26 cellular contexts compared by ENCODE assay signal in the genomic region with DNA sequence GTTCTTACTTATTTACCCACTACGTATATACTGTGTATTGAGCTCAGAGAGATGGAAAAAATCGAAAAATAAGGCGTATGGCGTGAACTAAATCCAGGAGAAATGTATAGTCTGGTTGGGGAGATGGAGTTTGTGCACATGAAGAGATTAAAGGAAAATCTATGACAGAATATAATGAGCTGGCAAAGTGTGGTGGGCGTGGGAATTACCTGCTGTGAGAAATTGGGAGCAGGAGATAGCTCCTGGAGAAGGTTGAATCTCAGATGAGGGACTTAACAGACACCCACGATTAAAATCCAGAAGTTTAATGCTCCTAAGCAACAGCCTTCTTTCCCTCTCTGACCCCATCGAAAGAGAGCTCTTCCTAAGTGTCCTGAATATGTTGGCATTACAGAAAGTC.
"Had no signal": no experiment of that assay in that cellular context is flagged by ENCODE, and none has a peak within 500 bp of the region (broad histone marks: within the 10 kb centered on the region; RNA-seq: fewer than 3 reads in every experiment).

No MANE protein-coding gene starts in this region.

- H3K27ac ChIP-seq: stomach, suprapubic skin, testis, thoracic aorta, thyroid gland, tibial artery, tibial nerve, transverse colon, upper lobe of left lung, upper lobe of right lung, vagina had no signal

- H3K9me3 Mint-ChIP-seq: stimulated activated effector memory CD8-positive, alpha-beta T cell treated with anti-CD3 and anti-CD28 coated beads, Interleukin-12 subunit alpha, Interleukin-12 subunit beta, amount 100 ng/mL, for 72 hours; stimulated activated memory B cell treated with anti-CD40 and anti-IgM and Interleukin-4, amounts not matched to agents 10 μg/mL and 1 μg/mL and 100 μg/mL, for 72 hours; stimulated activated naive B cell treated with anti-CD40 and anti-IgM and Interleukin-4, amounts not matched to agents 10 μg/mL and 1 μg/mL and 100 μg/mL, for 72 hours; stimulated activated naive CD8-positive, alpha-beta T cell treated with anti-CD3 and anti-CD28 coated beads, Interleukin-15, amount 100 ng/mL, for 72 hours; stimulated activated naive CD8-positive, alpha-beta T cell treated with anti-CD3 and anti-CD28 coated beads, Interleukin-15, Interleukin-2, amounts not matched to agents 100 ng/mL and 50 ng/mL, for 24 hours; type B pancreatic cell had no signal

- H3K4me1 ChIP-seq: stomach, suprapubic skin, testis, thyroid gland, tibial artery, tibial nerve, transverse colon, upper lobe of left lung, upper lobe of right lung, vagina had no signal

- H3K36me3 Mint-ChIP-seq: stimulated activated effector memory CD8-positive, alpha-beta T cell treated with anti-CD3 and anti-CD28 coated beads, Interleukin-12 subunit alpha, Interleukin-12 subunit beta, amount 100 ng/mL, for 72 hours; stimulated activated memory B cell treated with anti-CD40 and anti-IgM and Interleukin-4, amounts not matched to agents 10 μg/mL and 1 μg/mL and 100 μg/mL, for 72 hours; stimulated activated naive B cell treated with anti-CD40 and anti-IgM and Interleukin-4, amounts not matched to agents 10 μg/mL and 1 μg/mL and 100 μg/mL, for 72 hours had no signal

- H3K36me3 ChIP-seq: suprapubic skin, thyroid gland, tibial nerve, transverse colon, upper lobe of left lung, upper lobe of right lung, vagina had no signal

- H3K9me3 ChIP-seq: stomach, suprapubic skin, testis, thoracic aorta, thyroid gland, tibial artery, tibial nerve, transverse colon, upper lobe of left lung, upper lobe of right lung, vagina had no signal

- H3K27me3 ChIP-seq: stomach, suprapubic skin, testis, thyroid gland, tibial artery, tibial nerve, transverse colon, upper lobe of left lung, upper lobe of right lung, vagina had no signal

- H3K4me3 ChIP-seq: stomach, suprapubic skin, testis, thoracic aorta, thyroid gland, tibial artery, tibial nerve, transverse colon, upper lobe of left lung, upper lobe of right lung, vagina had no signal

- H3K4me3 Mint-ChIP-seq: stimulated activated effector memory CD8-positive, alpha-beta T cell treated with anti-CD3 and anti-CD28 coated beads, Interleukin-12 subunit alpha, Interleukin-12 subunit beta, amount 100 ng/mL, for 72 hours; stimulated activated memory B cell treated with anti-CD40 and anti-IgM and Interleukin-4, amounts not matched to agents 10 μg/mL and 1 μg/mL and 100 μg/mL, for 72 hours; stimulated activated naive B cell treated with anti-CD40 and anti-IgM and Interleukin-4, amounts not matched to agents 10 μg/mL and 1 μg/mL and 100 μg/mL, for 72 hours; stimulated activated naive CD8-positive, alpha-beta T cell treated with anti-CD3 and anti-CD28 coated beads, Interleukin-15, amount 100 ng/mL, for 72 hours; stimulated activated naive CD8-positive, alpha-beta T cell treated with anti-CD3 and anti-CD28 coated beads, Interleukin-15, Interleukin-2, amounts not matched to agents 100 ng/mL and 50 ng/mL, for 24 hours; type B pancreatic cell had no signal

- DNase-seq: stimulated activated CD4-positive, alpha-beta T cell treated with anti-CD3 and anti-CD28 coated beads, Interleukin-2, amount 100 ng/mL, for 48 hours; stimulated activated CD4-positive, alpha-beta T cell treated with anti-CD3 and anti-CD28 coated beads, Interleukin-4, amount 100 ng/mL, for 1 hour; stimulated activated CD4-positive, alpha-beta T cell treated with anti-CD3 and anti-CD28 coated beads, Interleukin-4, amount 100 ng/mL, for 24 hours; stimulated activated CD4-positive, alpha-beta T cell treated with anti-CD3 and anti-CD28 coated beads, Interleukin-4, amount 100 ng/mL, for 4 hours; stimulated activated CD8-positive, alpha-beta memory T cell treated with anti-CD3 and anti-CD28 coated beads, Interleukin-4, amount 100 ng/mL, for 48 hours; stimulated activated naive B cell treated with anti-CD40 and anti-IgM and Interleukin-4, amounts not matched to agents 10 μg/mL and 1 μg/mL and 100 μg/mL, for 72 hours; stimulated activated naive CD4-positive, alpha-beta T cell; stimulated activated naive CD4-positive, alpha-beta T cell treated with Interleukin-2 at 50 U/mL for 16 hours; stimulated activated naive CD8-positive, alpha-beta T cell treated with anti-CD3 and anti-CD28 coated beads, Interleukin-15, amount 100 ng/mL, for 72 hours; stimulated activated naive CD8-positive, alpha-beta T cell treated with anti-CD3 and anti-CD28 coated beads, Interleukin-15, Interleukin-2, amounts not matched to agents 100 U/mL and 50 U/mL, for 24 hours; stomach; testis; thyroid gland; transverse colon; trophoblast cell; upper lobe of left lung; upper lobe of right lung had no signal

- H3K27me3 Mint-ChIP-seq: stimulated activated naive CD8-positive, alpha-beta T cell treated with anti-CD3 and anti-CD28 coated beads, Interleukin-15, Interleukin-2, amounts not matched to agents 100 ng/mL and 50 ng/mL, for 24 hours had no signal

- H3K27ac Mint-ChIP-seq: stimulated activated effector memory CD8-positive, alpha-beta T cell treated with anti-CD3 and anti-CD28 coated beads, Interleukin-12 subunit alpha, Interleukin-12 subunit beta, amount 100 ng/mL, for 72 hours; stimulated activated memory B cell treated with anti-CD40 and anti-IgM and Interleukin-4, amounts not matched to agents 10 μg/mL and 1 μg/mL and 100 μg/mL, for 72 hours; stimulated activated naive B cell treated with anti-CD40 and anti-IgM and Interleukin-4, amounts not matched to agents 10 μg/mL and 1 μg/mL and 100 μg/mL, for 72 hours; stimulated activated naive CD8-positive, alpha-beta T cell treated with anti-CD3 and anti-CD28 coated beads, Interleukin-15, amount 100 ng/mL, for 72 hours; stimulated activated naive CD8-positive, alpha-beta T cell treated with anti-CD3 and anti-CD28 coated beads, Interleukin-15, Interleukin-2, amounts not matched to agents 100 ng/mL and 50 ng/mL, for 24 hours; type B pancreatic cell had no signal

- H3K4me1 Mint-ChIP-seq: stimulated activated effector memory CD8-positive, alpha-beta T cell treated with anti-CD3 and anti-CD28 coated beads, Interleukin-12 subunit alpha, Interleukin-12 subunit beta, amount 100 ng/mL, for 72 hours; stimulated activated memory B cell treated with anti-CD40 and anti-IgM and Interleukin-4, amounts not matched to agents 10 μg/mL and 1 μg/mL and 100 μg/mL, for 72 hours; stimulated activated naive B cell treated with anti-CD40 and anti-IgM and Interleukin-4, amounts not matched to agents 10 μg/mL and 1 μg/mL and 100 μg/mL, for 72 hours; stimulated activated naive CD8-positive, alpha-beta T cell treated with anti-CD3 and anti-CD28 coated beads, Interleukin-15, amount 100 ng/mL, for 72 hours had no signal
